In the genomic region with DNA sequence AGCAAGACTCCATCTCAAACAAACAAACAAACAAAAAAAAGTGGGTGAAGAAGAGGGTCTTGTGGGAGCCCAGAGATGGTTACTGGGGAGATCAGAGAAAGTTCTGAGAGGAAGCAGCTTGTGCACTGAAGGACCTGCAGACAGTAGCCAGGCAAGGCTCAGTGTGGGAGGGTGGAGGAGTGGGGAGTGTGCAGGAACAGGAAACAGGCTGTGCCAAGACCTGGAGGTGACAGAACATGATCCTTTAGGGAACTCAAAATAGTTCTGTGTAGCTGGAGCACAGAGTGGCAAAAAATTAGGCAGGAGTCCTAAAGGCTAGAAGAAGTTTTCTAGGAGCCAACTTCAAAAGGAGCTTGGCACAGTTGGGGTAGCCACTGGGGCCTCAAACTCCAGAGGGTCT, we compare ENCODE assay signal across 12 cellular contexts. TPM values are rescaled to one million over a fixed set of nuclear protein-coding genes. Genes with fewer than 3 reads are reported as not detected.
DNase-seq lines count a peak whose midpoint lies in the region; ATAC-seq and TF ChIP-seq lines count a peak whose summit lies in the region.
"Had no signal": no experiment of that assay in that cellular context is flagged by ENCODE, and none has a peak within 500 bp of the region (broad histone marks: within the 10 kb centered on the region; RNA-seq: fewer than 3 reads in every experiment).

No MANE protein-coding gene starts in this region.

- H3K4me3 ChIP-seq in NB4 (ENCODE audit: low read depth, low read length) (no peak overlapping the region), esophagus squamous epithelium (no peak overlapping the region), skeletal muscle satellite cell (ENCODE audit: low read length) (no peak overlapping the region)
- H3K4me3 ChIP-seq: skin epidermis had no signal

- TF ChIP-seq CTCF in NB4 (IDR thresholded peaks at IDR 0.05; ENCODE audit: low read depth, low read length) (no peak), esophagus squamous epithelium (IDR thresholded peaks at IDR 0.05) (no peak)

- ATAC-seq in GM21526 (IDR thresholded peaks at IDR 0.05; ENCODE audit: low FRiP score, unreplicated experiment) (no peak), HG02870 (IDR thresholded peaks at IDR 0.05; ENCODE audit: unreplicated experiment) (no peak), GM18498 (IDR thresholded peaks at IDR 0.05; ENCODE audit: unreplicated experiment) (no peak)

- H3K9ac ChIP-seq in skeletal muscle satellite cell (ENCODE audit: low read depth, low read length) = no peak overlapping the region

- no peak for TF ChIP-seq POLR2A in NB4 (IDR thresholded peaks at IDR 0.05; ENCODE audit: extremely low read depth, insufficient read length)
- no peak for TF ChIP-seq POLR2A in esophagus squamous epithelium (IDR thresholded peaks at IDR 0.05)

- peak overlapping the region in 3 of 4 donors; percentile 7 to 55 (median 23) for H3K27ac ChIP-seq in esophagus squamous epithelium
- H3K27ac ChIP-seq: skin epidermis had no signal

- DNase-seq in ELR (ENCODE audit: low read depth) = peak; percentile 23
- peak; percentile 79 for DNase-seq in NB4 (ENCODE audit: low read depth)
- no peak for DNase-seq in esophagus squamous epithelium (lab: John Stamatoyannopoulos, UW)
- DNase-seq in NCI-H446 (lab: John Stamatoyannopoulos, UW) = no peak
- DNase-seq: activated CD4-positive, alpha-beta T cell treated with anti-CD3 and anti-CD28 coated beads, Interleukin-2, amount 50 U/mL, for 1 hour; activated effector memory CD4-positive, alpha-beta T cell treated with Interleukin-2 at 50 U/mL for 16 hours; NCI-H187 had no signal

- H3K9me3 ChIP-seq in esophagus squamous epithelium (no peaks in the 10 kb centered on the region), skeletal muscle satellite cell (replicated peaks; ENCODE audit: low read length) (no peaks in the 10 kb centered on the region)

- H3K36me3 ChIP-seq in esophagus squamous epithelium = no peaks in the 10 kb centered on the region
- H3K36me3 ChIP-seq in skeletal muscle satellite cell (ENCODE audit: insufficient read depth, low read length) = no peaks in the 10 kb centered on the region

- intact Hi-C loops in esophagus squamous epithelium (cut with DNase I) = loop anchor here (10.0 kb wide), 1 partner anchor 113 kb away; the partner anchor contains the start of gene TRMO

- no peaks in the 10 kb centered on the region for H3K27me3 ChIP-seq in esophagus squamous epithelium
- H3K27me3 ChIP-seq in skeletal muscle satellite cell (ENCODE audit: control insufficient read depth, insufficient read depth, low read length) = no peaks in the 10 kb centered on the region

- H3K4me1 ChIP-seq in esophagus squamous epithelium (peaks cover 3 to 25% (median 5%) of the 10 kb centered on the region in 3 donors), skeletal muscle satellite cell (ENCODE audit: control insufficient read depth, insufficient read depth, low read length) (peaks cover 35% of the 10 kb centered on the region)

- peak overlapping the region; percentile 20 for H3K4me2 ChIP-seq in skeletal muscle satellite cell (ENCODE audit: low read length)

RNA-seq across cellular contexts. Expression of gene NANS, which starts 19.2 kb away (rescaled TPM):
- 10 to 100 TPM; 46.2 to 72.0 (median 58.4) TPM for total RNA-seq in esophagus squamous epithelium
- total RNA-seq in skeletal muscle satellite cell (2012; rRNA removed) = 114 and 137 TPM in 2 replicates

RNA-seq across cellular contexts. Expression of gene ANP32B, which starts 54.2 kb away (rescaled TPM):
- total RNA-seq in esophagus squamous epithelium = 10 to 100 TPM; 21.9 to 41.8 (median 28.4) TPM
- 12.2 and 13.5 TPM in 2 replicates for total RNA-seq in skeletal muscle satellite cell (2012; rRNA removed)

Comparison
In these comparisons a context has a peak if more than half of its experiments do, and no peak if none do; other contexts are left out.
1. DNase-seq: peak in ELR (single experiment) and NB4 (single experiment); none in esophagus squamous epithelium (single experiment) and NCI-H446 (0 of 2).